In genomic region chr9:130689937-130690700, GRCh38 we compare ENCODE assay signal across 8 cellular contexts. TPM values are rescaled to one million over a fixed set of nuclear protein-coding genes. Genes with fewer than 3 reads are reported as not detected.
DNase-seq lines count a peak whose midpoint lies in the region; ATAC-seq and TF ChIP-seq lines count a peak whose summit lies in the region.

No MANE protein-coding gene starts in this region.

- no peaks in the 10 kb centered on the region for H3K36me3 ChIP-seq in mucosa of stomach (ENCODE audit: control insufficient read depth, insufficient read depth, low read length)

- in situ Hi-C loops in Caki2 (cut with HindIII; ENCODE audit: low pct_unique_long_range_greater_than_20kb, low sequenced_read_pairs), result no loop called here

- ATAC-seq in GM18520 (IDR thresholded peaks at IDR 0.05; ENCODE audit: unreplicated experiment), result no peak

- peak; percentile 94 for DNase-seq in Caki2 (ENCODE audit: low read depth)
- DNase-seq in Jurkat, Clone E6-1 (ENCODE audit: low read depth, low spot score), result peak; percentile 92
- DNase-seq in RKO (ENCODE audit: low spot score), result peak; percentile 100
- peak; percentile 57 for DNase-seq in epithelial cell of proximal tubule (ENCODE audit: low read depth)
- no peak for DNase-seq in GM19238 (ENCODE audit: insufficient read length, low spot score)
- no peak for DNase-seq in GF-D8 (lab: John Stamatoyannopoulos, UW)

- peak overlapping the region; percentile 28; the same call in 1 of the 2 replicates for H3K4me3 ChIP-seq in Jurkat, Clone E6-1 (ENCODE audit: low read length)
- H3K4me3 ChIP-seq in epithelial cell of proximal tubule (ENCODE audit: low read depth, low read length), result peak overlapping the region; percentile 52
- H3K4me3 ChIP-seq in mucosa of stomach (ENCODE audit: low read length), result peak overlapping the region; percentile 64

- H3K27me3 ChIP-seq in mucosa of stomach (ENCODE audit: control insufficient read depth, insufficient read depth, low read length), result no peaks in the 10 kb centered on the region

- H3K4me1 ChIP-seq in mucosa of stomach (ENCODE audit: control insufficient read depth, insufficient read depth, low read length), result peaks cover 23% of the 10 kb centered on the region

- H3K9ac ChIP-seq in mucosa of stomach (ENCODE audit: low read length), result peak overlapping the region; percentile 87

- no peaks in the 10 kb centered on the region for H3K9me3 ChIP-seq in mucosa of stomach (ENCODE audit: control insufficient read depth, low read length)

- TF ChIP-seq CTCF in epithelial cell of proximal tubule (conservative IDR thresholded peaks at IDR 0.05; ENCODE audit: low read depth, low read length), result no peak

RNA-seq across cellular contexts. Expression of gene EXOSC2, which starts 3.5 kb away (rescaled TPM):
- 22.8 and 41.5 TPM in 2 replicates for total RNA-seq in Caki2 (2014; rRNA removed; shearing (Covaris generic); ENCODE audit: low replicate concordance)
- polyA plus RNA-seq in Jurkat, Clone E6-1 (2012; ENCODE audit: insufficient read depth, insufficient read length), result 80.5 TPM
- total RNA-seq in epithelial cell of proximal tubule, result 22.4 and 60.8 TPM in 2 replicates

RNA-seq across cellular contexts. Expression of gene PRDM12, which starts 25.7 kb away (rescaled TPM):
- total RNA-seq in Caki2 (2014; rRNA removed; shearing (Covaris generic); ENCODE audit: low replicate concordance), result not detected in 2 replicates
- polyA plus RNA-seq in Jurkat, Clone E6-1 (2012; ENCODE audit: insufficient read depth, insufficient read length), result not detected
- not detected in 2 replicates for total RNA-seq in epithelial cell of proximal tubule

Comparison
In these comparisons a context has a peak if more than half of its experiments do, and no peak if none do; other contexts are left out.
1. DNase-seq: peak in Caki2 (single experiment), Jurkat, Clone E6-1 (single experiment), RKO (single experiment) and epithelial cell of proximal tubule (single experiment); none in GM19238 (single experiment) and GF-D8 (single experiment).
2. Peak in every context shown above with its lines, with median percentiles within 50 percentile points of each other: H3K4me3 ChIP-seq.